Comparison of ENCODE assay signal across 10 cellular contexts in genomic region chr3:37534940-37535339, GRCh38.
"Had no signal": no experiment of that assay in that cellular context is flagged by ENCODE, and none has a peak within 500 bp of the region (broad histone marks: within the 10 kb centered on the region; RNA-seq: fewer than 3 reads in every experiment).

No MANE protein-coding gene starts in this region.

- H3K27ac ChIP-seq: GM23248, HL-60 had no signal

- H3K4me1 ChIP-seq: HAP-1 had no signal

- H3K4me3 ChIP-seq: GM23248, HAP-1, K562 had no signal

- H2AFZ ChIP-seq: GM23248 had no signal

- H3K9ac ChIP-seq: GM23248 had no signal

- DNase-seq: GM23248, GOT3, H7, HFFc6, IMR-90, KG1 had no signal

- H3K36me3 ChIP-seq: HAP-1 had no signal

- H3K9me3 ChIP-seq: HAP-1 had no signal

- ATAC-seq: HCT116, K562 had no signal

- FAIRE-seq: K562 had no signal
